Comparison of ENCODE assay signal across 16 cellular contexts in genomic region chr9:133691659-133692363, GRCh38. TPM values are rescaled to one million over a fixed set of nuclear protein-coding genes. Genes with fewer than 3 reads are reported as not detected.
DNase-seq lines count a peak whose midpoint lies in the region; ATAC-seq, FAIRE-seq and TF ChIP-seq lines count a peak whose summit lies in the region.
"Had no signal": no experiment of that assay in that cellular context is flagged by ENCODE, and none has a peak within 500 bp of the region (broad histone marks: within the 10 kb centered on the region; RNA-seq: fewer than 3 reads in every experiment).

No MANE protein-coding gene starts in this region.

- H3K4me1 ChIP-seq in BLaER1 treated with 17β-estradiol and CSF1 and Interleukin-3, amounts not matched to agents 10 nM and 100 nM: peaks cover 7 to 49% (median 42%) of the 10 kb centered on the region in 10 experiments; a peak in 18 of 20 replicates
- H3K4me1 ChIP-seq in HepG2 (ENCODE audit: insufficient read depth, low read length) (no peaks in the 10 kb centered on the region), upper lobe of right lung (no peaks in the 10 kb centered on the region)
- H3K4me1 ChIP-seq: HAP-1, Peyer's patch had no signal

- in situ Hi-C loops in HepG2 (cut with HindIII; ENCODE audit: extremely low pct_ligation_motif_present, low pct_unique_long_range_greater_than_20kb): no loop called here

- CTCF ChIA-PET in HepG2 (lab: Yijun Ruan, JAX; ENCODE audit: low intra/inter-chr PET ratio, low total read pairs): no interaction called here

- no peaks in the 10 kb centered on the region for H3K27me3 ChIP-seq in BLaER1 treated with 17β-estradiol and CSF1 and Interleukin-3, amounts not matched to agents 10 nM and 100 nM
- H3K27me3 ChIP-seq in HepG2 (ENCODE audit: control insufficient read depth in 1 of 2, insufficient read depth in 2 of 2, low read length in 2 of 2): no peaks in the 10 kb centered on the region
- H3K27me3 ChIP-seq in upper lobe of right lung: no peaks in the 10 kb centered on the region
- H3K27me3 ChIP-seq: Peyer's patch had no signal

- H3K4me1 Mint-ChIP-seq in activated T-cell treated with anti-CD3 and anti-CD28 coated beads, Interleukin-2, amount 50 U/mL, for 72 hours (ENCODE audit: low read depth): peaks cover 22% of the 10 kb centered on the region

- H3K4me3 Mint-ChIP-seq in activated T-cell treated with anti-CD3 and anti-CD28 coated beads, Interleukin-2, amount 50 U/mL, for 72 hours: no peak overlapping the region

- H3K4me2 ChIP-seq in BLaER1 treated with 17β-estradiol and CSF1 and Interleukin-3, amounts not matched to agents 10 nM and 100 nM: peak overlapping the region in 10 of 11 experiments; percentile 0 to 57 (median 26); a peak in 13 of 22 replicates
- H3K4me2 ChIP-seq in HepG2 (ENCODE audit: low read depth, low read length): no peak overlapping the region

- no TSS peak for BruUV-seq in HepG2 (replicated peaks; lab: Mats Ljungman, UMichigan)

- WGBS in HepG2 (ENCODE audit: low lambda C conversion rate): 93% methylated on average over 17 of the region's 19 CpGs

- H3K79me2 ChIP-seq in HepG2 (ENCODE audit: insufficient read depth, low read length): no peaks in the 10 kb centered on the region

- POLR2A ChIA-PET in HepG2 (lab: Yijun Ruan, JAX): no interaction called here

- no peak overlapping the region for H3K4me3 ChIP-seq in BLaER1 treated with 17β-estradiol and CSF1 and Interleukin-3, amounts not matched to agents 10 nM and 100 nM
- H3K4me3 ChIP-seq in HepG2 (replicated peaks in 1 of 3; ENCODE audit: insufficient read depth in 1 of 3, low read depth in 2 of 3, low read length in 3 of 3): no peak overlapping the region
- H3K4me3 ChIP-seq in upper lobe of right lung: no peak overlapping the region
- H3K4me3 ChIP-seq: HAP-1, Peyer's patch had no signal

- no peak overlapping the region for H3K27ac ChIP-seq in BLaER1 treated with 17β-estradiol and CSF1 and Interleukin-3, amounts not matched to agents 10 nM and 100 nM
- no peak overlapping the region for H3K27ac ChIP-seq in HepG2 (ENCODE audit: extremely low read length, insufficient read depth, low read length)
- H3K27ac ChIP-seq in upper lobe of right lung: no peak overlapping the region
- H3K27ac ChIP-seq: Peyer's patch had no signal

- TF ChIP-seq RAD21 in HepG2 (CRISPR knock-in tag; IDR thresholded peaks at IDR 0.05): no peak

- no peaks in the 10 kb centered on the region for H3K9me3 ChIP-seq in BLaER1 treated with 17β-estradiol and CSF1 and Interleukin-3, amounts not matched to agents 10 nM and 100 nM (replicated peaks in 1 of 11)
- H3K9me3 ChIP-seq in HepG2 (ENCODE audit: low read length) (no peaks in the 10 kb centered on the region), upper lobe of right lung (no peaks in the 10 kb centered on the region)
- H3K9me3 ChIP-seq: HAP-1, Peyer's patch had no signal

- H3K36me3 Mint-ChIP-seq in activated T-cell treated with anti-CD3 and anti-CD28 coated beads, Interleukin-2, amount 50 U/mL, for 72 hours (ENCODE audit: insufficient read depth in 2 of 2): no peaks in the 10 kb centered on the region

- peak; percentile 83 to 91 for ATAC-seq in activated T-cell treated with anti-CD3 and anti-CD28 coated beads, Interleukin-2, amount 50 U/mL, for 72 hours (replicated peaks in 1 of 2)
- ATAC-seq in HepG2: peak; percentile 25; the same call in 1 of the 3 replicates
- no peak for ATAC-seq in upper lobe of right lung
- ATAC-seq: left colon had no signal

- TF ChIP-seq EP300 in HepG2 (IDR thresholded peaks at IDR 0.05; ENCODE audit: low read depth in 2 of 2, low read length in 2 of 2) (no peak), HepG2 (CRISPR knock-in tag; IDR thresholded peaks at IDR 0.05; ENCODE audit: borderline replicate concordance) (no peak)

- DNase-seq in EH (ENCODE audit: low read depth) (peak; percentile 49), HepG2 (ENCODE audit: low spot score) (no peak), upper lobe of right lung (no peak), NCI-H1048 (lab: John Stamatoyannopoulos, UW) (no peak), NCI-H2227 treated with DMSO at 0.1 percent for 48 hours (lab: John Stamatoyannopoulos, UW) (no peak), SK-N-DZ (ENCODE audit: low spot score) (no peak)
- DNase-seq in activated T-cell treated with anti-CD3 and anti-CD28 coated beads, Interleukin-2, amount 50 U/mL, for 72 hours: peak; percentile 31 to 47
- DNase-seq: dermis blood vessel endothelial cell, foreskin fibroblast, left colon, NCI-H2107, Peyer's patch had no signal

- intact Hi-C loops in HepG2 (cut with micrococcal nuclease; ENCODE audit: unreplicated experiment): no loop called here
- intact Hi-C loops in upper lobe of right lung (cut with DNase I): no loop called here

- H3K36me3 ChIP-seq in BLaER1 treated with 17β-estradiol and CSF1 and Interleukin-3, amounts not matched to agents 10 nM and 100 nM: peaks cover 0 to 17% (median 11%) of the 10 kb centered on the region in 11 experiments; a peak in 7 of 22 replicates
- peaks cover 20 to 47% of the 10 kb centered on the region in 2 experiments for H3K36me3 ChIP-seq in HepG2 (replicated peaks in 1 of 2; ENCODE audit: control insufficient read depth in 1 of 2, insufficient read depth in 2 of 2, low read length in 2 of 2)
- no peaks in the 10 kb centered on the region for H3K36me3 ChIP-seq in upper lobe of right lung
- H3K36me3 ChIP-seq: HAP-1, Peyer's patch had no signal

- no peaks in the 10 kb centered on the region for H3K9me3 Mint-ChIP-seq in activated T-cell treated with anti-CD3 and anti-CD28 coated beads, Interleukin-2, amount 50 U/mL, for 72 hours

- no peak for FAIRE-seq in HepG2 (lab: Jason Lieb, UNC)
- FAIRE-seq: D721Med had no signal

- TF ChIP-seq POLR2A in HepG2 (IDR thresholded peaks at IDR 0.05; ENCODE audit: insufficient read depth in 1 of 2, low read depth in 2 of 2, low read length in 2 of 2): no peak

- no peak overlapping the region for H2AFZ ChIP-seq in HepG2 (ENCODE audit: low read length)

- H3K27me3 Mint-ChIP-seq in activated T-cell treated with anti-CD3 and anti-CD28 coated beads, Interleukin-2, amount 50 U/mL, for 72 hours (ENCODE audit: low read depth): no peaks in the 10 kb centered on the region

- TF ChIP-seq CTCF in HepG2 (CRISPR knock-in tag; IDR thresholded peaks at IDR 0.05): no peak
- no peak for TF ChIP-seq CTCF in upper lobe of right lung (IDR thresholded peaks at IDR 0.05)

- peaks cover 0 to 5% (median 0%) of the 10 kb centered on the region in 11 experiments; a peak in 1 of 22 replicates for H4K20me1 ChIP-seq in BLaER1 treated with 17β-estradiol and CSF1 and Interleukin-3, amounts not matched to agents 10 nM and 100 nM
- H4K20me1 ChIP-seq in HepG2 (ENCODE audit: insufficient read depth, low read length): no peaks in the 10 kb centered on the region; the same call in 1 of the 2 replicates

- no peak overlapping the region for H3K9ac ChIP-seq in BLaER1 treated with 17β-estradiol and CSF1 and Interleukin-3, amounts not matched to agents 10 nM and 100 nM
- no peak overlapping the region for H3K9ac ChIP-seq in HepG2 (ENCODE audit: insufficient read depth, low read depth, low read length)

- H3K27ac Mint-ChIP-seq in activated T-cell treated with anti-CD3 and anti-CD28 coated beads, Interleukin-2, amount 50 U/mL, for 72 hours: no peak overlapping the region

RNA-seq across cellular contexts. Expression of gene SARDH, which starts 46.3 kb away (rescaled TPM):
- total RNA-seq in activated T-cell treated with anti-CD3 and anti-CD28 coated beads, Interleukin-2, amount 50 U/mL, for 72 hours: 1 to 10 TPM; 1.6 to 4.7 TPM
- total RNA-seq in HepG2 (2016; rRNA removed; fragmentation: Illumina TruSeq; extraction: Trizol): 32.5 and 34.9 TPM in 2 replicates
- 5.5 and 6.4 TPM in 2 replicates for total RNA-seq in HepG2 (2016; cell fraction: cytosol; rRNA removed; fragmentation: Illumina TruSeq; extraction: Trizol; ENCODE audit: low read depth)
- 25.6 and 34.1 TPM in 2 replicates for total RNA-seq in HepG2 (2016; cell fraction: insoluble cytoplasmic fraction; rRNA removed; fragmentation: Illumina TruSeq; extraction: Trizol)
- 13.0 TPM in 2 replicates for total RNA-seq in HepG2 (2016; cell fraction: membrane; rRNA removed; fragmentation: Illumina TruSeq; extraction: Trizol)
- 26.8 and 31.9 TPM in 2 replicates for total RNA-seq in HepG2 (2016; cell fraction: nucleus; rRNA removed; fragmentation: Illumina TruSeq; extraction: Trizol)
- 11.6 and 15.6 TPM in 2 replicates for polyA plus RNA-seq in HepG2 (2011; rRNA removed)
- polyA plus RNA-seq in HepG2 (2011; cell fraction: cytosol; rRNA removed): 6.1 and 10.1 TPM in 2 replicates
- polyA plus RNA-seq in HepG2 (2011; cell fraction: nucleus; rRNA removed): 107 and 130 TPM in 2 replicates
- polyA plus RNA-seq in HepG2 (2012): 20.2 and 23.9 TPM in 2 replicates
- polyA plus RNA-seq in HepG2 (2016; cell fraction: cytosol; fragmentation: Illumina TruSeq; extraction: Trizol; ENCODE audit: low read depth): 4.0 and 4.1 TPM in 2 replicates
- polyA plus RNA-seq in HepG2 (2016; cell fraction: insoluble cytoplasmic fraction; fragmentation: Illumina TruSeq; extraction: Trizol; ENCODE audit: low read depth): 23.4 and 31.6 TPM in 2 replicates
- polyA plus RNA-seq in HepG2 (2016; cell fraction: membrane; fragmentation: Illumina TruSeq; extraction: Trizol; ENCODE audit: low read depth): 7.8 and 8.3 TPM in 2 replicates
- polyA plus RNA-seq in HepG2 (2016; cell fraction: nucleus; fragmentation: Illumina TruSeq; extraction: Trizol; ENCODE audit: insufficient read depth, low read depth): 46.0 and 50.9 TPM in 2 replicates
- polyA minus RNA-seq in HepG2 (2011; rRNA and poly(A)+ RNA removed; ENCODE audit: low replicate concordance): 55.5 TPM in 1 of 2 replicates, not detected in the other
- polyA minus RNA-seq in HepG2 (2011; cell fraction: cytosol; rRNA and poly(A)+ RNA removed): 17.1 and 19.0 TPM in 2 replicates
- 35.9 and 37.7 TPM in 2 replicates for polyA minus RNA-seq in HepG2 (2011; cell fraction: nucleus; rRNA and poly(A)+ RNA removed)
- 6.8 TPM for total RNA-seq in upper lobe of right lung
- polyA plus RNA-seq in SK-N-DZ (2014; cell fraction: cytosol; rRNA removed): 3.2 and 3.3 TPM in 2 replicates
- polyA plus RNA-seq in SK-N-DZ (2014; cell fraction: nucleus; rRNA removed): 4.7 and 8.5 TPM in 2 replicates

RNA-seq across cellular contexts. Expression of gene DBH, which starts 55.6 kb away (rescaled TPM):
- not detected for total RNA-seq in activated T-cell treated with anti-CD3 and anti-CD28 coated beads, Interleukin-2, amount 50 U/mL, for 72 hours
- total RNA-seq in HepG2 (2016; rRNA removed; fragmentation: Illumina TruSeq; extraction: Trizol) (not detected in 2 replicates), upper lobe of right lung (not detected)
- total RNA-seq in HepG2 (2016; cell fraction: cytosol; rRNA removed; fragmentation: Illumina TruSeq; extraction: Trizol; ENCODE audit: low read depth): not detected in 2 replicates
- not detected in 2 replicates for total RNA-seq in HepG2 (2016; cell fraction: insoluble cytoplasmic fraction; rRNA removed; fragmentation: Illumina TruSeq; extraction: Trizol)
- total RNA-seq in HepG2 (2016; cell fraction: membrane; rRNA removed; fragmentation: Illumina TruSeq; extraction: Trizol): not detected in 2 replicates
- not detected in 2 replicates for total RNA-seq in HepG2 (2016; cell fraction: nucleus; rRNA removed; fragmentation: Illumina TruSeq; extraction: Trizol)
- not detected in 2 replicates for polyA plus RNA-seq in HepG2 (2011; rRNA removed)
- not detected in 2 replicates for polyA plus RNA-seq in HepG2 (2011; cell fraction: cytosol; rRNA removed)
- not detected in 2 replicates for polyA plus RNA-seq in HepG2 (2011; cell fraction: nucleus; rRNA removed)
- polyA plus RNA-seq in HepG2 (2012): 1.5 and 1.6 TPM in 2 replicates
- not detected in 2 replicates for polyA plus RNA-seq in HepG2 (2016; cell fraction: cytosol; fragmentation: Illumina TruSeq; extraction: Trizol; ENCODE audit: low read depth)
- not detected in 2 replicates for polyA plus RNA-seq in HepG2 (2016; cell fraction: insoluble cytoplasmic fraction; fragmentation: Illumina TruSeq; extraction: Trizol; ENCODE audit: low read depth)
- polyA plus RNA-seq in HepG2 (2016; cell fraction: membrane; fragmentation: Illumina TruSeq; extraction: Trizol; ENCODE audit: low read depth): not detected in 2 replicates
- polyA plus RNA-seq in HepG2 (2016; cell fraction: nucleus; fragmentation: Illumina TruSeq; extraction: Trizol; ENCODE audit: insufficient read depth, low read depth): not detected in 2 replicates
- not detected in 2 replicates for polyA minus RNA-seq in HepG2 (2011; rRNA and poly(A)+ RNA removed; ENCODE audit: low replicate concordance)
- polyA minus RNA-seq in HepG2 (2011; cell fraction: cytosol; rRNA and poly(A)+ RNA removed): not detected in 2 replicates
- polyA minus RNA-seq in HepG2 (2011; cell fraction: nucleus; rRNA and poly(A)+ RNA removed): not detected in 2 replicates
- polyA plus RNA-seq in SK-N-DZ (2014; cell fraction: cytosol; rRNA removed): 66.7 and 67.7 TPM in 2 replicates
- 67.3 and 95.0 TPM in 2 replicates for polyA plus RNA-seq in SK-N-DZ (2014; cell fraction: nucleus; rRNA removed)
- total RNA-seq: dermis blood vessel endothelial cell, left colon, Peyer's patch, subcutaneous adipose tissue had no signal

Comparison
In these comparisons a context has a peak if more than half of its experiments do, and no peak if none do; other contexts are left out.
1. DNase-seq: peak in EH (single experiment) and activated T-cell treated with anti-CD3 and anti-CD28 coated beads, Interleukin-2, amount 50 U/mL, for 72 hours (2 of 2); none in HepG2 (single experiment), upper lobe of right lung (single experiment), NCI-H1048 (single experiment), NCI-H2227 treated with DMSO at 0.1 percent for 48 hours (single experiment) and SK-N-DZ (single experiment).